ENCODE assay signal across 1 cellular context in the genomic region with DNA sequence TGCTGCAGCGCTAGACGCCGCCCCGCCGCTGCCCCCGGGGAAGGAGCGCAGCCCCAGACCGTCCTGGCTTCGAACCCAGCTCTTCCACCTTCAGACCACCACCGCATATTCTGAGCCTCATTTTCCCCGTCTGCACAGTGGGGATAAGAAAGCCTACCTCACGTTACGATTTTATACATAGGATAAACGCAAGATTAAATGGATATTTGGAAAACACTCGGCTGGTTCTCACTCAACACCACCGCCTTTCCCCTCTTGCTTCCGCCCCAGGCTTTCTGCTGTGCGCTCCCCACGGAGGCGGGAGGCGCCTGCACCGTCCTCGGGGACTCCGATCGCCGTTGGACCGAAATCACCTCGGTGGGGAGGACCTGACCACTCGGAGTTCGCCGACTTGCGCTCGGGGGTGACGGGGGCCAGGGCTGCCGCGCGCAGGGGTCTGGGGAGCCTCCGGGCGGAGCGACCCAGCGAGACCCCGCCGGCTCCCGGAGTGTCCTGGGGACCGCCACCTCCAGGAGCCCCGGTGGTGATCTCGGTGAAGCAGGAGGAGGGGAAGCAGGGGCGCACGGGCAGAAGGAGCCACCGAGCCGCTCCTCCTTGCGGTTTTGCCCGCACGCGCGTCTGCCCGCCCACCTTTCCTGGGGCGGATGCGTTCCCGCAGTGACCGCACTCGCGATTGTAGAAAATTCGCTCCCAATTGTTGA.
TF ChIP-seq lines count a peak whose summit lies in the region.

No MANE protein-coding gene starts in this region.

TF ChIP-seq in GM23338, 12 proteins besides CTCF, POLR2A, EP300 and RAD21 (continued from another document):
- TF ChIP-seq, protein P1, sequence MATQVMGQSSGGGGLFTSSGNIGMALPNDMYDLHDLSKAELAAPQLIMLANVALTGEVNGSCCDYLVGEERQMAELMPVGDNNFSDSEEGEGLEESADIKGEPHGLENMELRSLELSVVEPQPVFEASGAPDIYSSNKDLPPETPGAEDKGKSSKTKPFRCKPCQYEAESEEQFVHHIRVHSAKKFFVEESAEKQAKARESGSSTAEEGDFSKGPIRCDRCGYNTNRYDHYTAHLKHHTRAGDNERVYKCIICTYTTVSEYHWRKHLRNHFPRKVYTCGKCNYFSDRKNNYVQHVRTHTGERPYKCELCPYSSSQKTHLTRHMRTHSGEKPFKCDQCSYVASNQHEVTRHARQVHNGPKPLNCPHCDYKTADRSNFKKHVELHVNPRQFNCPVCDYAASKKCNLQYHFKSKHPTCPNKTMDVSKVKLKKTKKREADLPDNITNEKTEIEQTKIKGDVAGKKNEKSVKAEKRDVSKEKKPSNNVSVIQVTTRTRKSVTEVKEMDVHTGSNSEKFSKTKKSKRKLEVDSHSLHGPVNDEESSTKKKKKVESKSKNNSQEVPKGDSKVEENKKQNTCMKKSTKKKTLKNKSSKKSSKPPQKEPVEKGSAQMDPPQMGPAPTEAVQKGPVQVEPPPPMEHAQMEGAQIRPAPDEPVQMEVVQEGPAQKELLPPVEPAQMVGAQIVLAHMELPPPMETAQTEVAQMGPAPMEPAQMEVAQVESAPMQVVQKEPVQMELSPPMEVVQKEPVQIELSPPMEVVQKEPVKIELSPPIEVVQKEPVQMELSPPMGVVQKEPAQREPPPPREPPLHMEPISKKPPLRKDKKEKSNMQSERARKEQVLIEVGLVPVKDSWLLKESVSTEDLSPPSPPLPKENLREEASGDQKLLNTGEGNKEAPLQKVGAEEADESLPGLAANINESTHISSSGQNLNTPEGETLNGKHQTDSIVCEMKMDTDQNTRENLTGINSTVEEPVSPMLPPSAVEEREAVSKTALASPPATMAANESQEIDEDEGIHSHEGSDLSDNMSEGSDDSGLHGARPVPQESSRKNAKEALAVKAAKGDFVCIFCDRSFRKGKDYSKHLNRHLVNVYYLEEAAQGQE (IDR thresholded peaks at IDR 0.05; ENCODE audit: unreplicated experiment), result no peak
- TF ChIP-seq ZNF331 (CRISPR knock-in tag; IDR thresholded peaks at IDR 0.05; ENCODE audit: low read depth) (no peak), EZH2phosphoT487 (IDR thresholded peaks at IDR 0.05; ENCODE audit: unreplicated experiment) (no peak), NANOG (IDR thresholded peaks at IDR 0.05; ENCODE audit: borderline replicate concordance) (no peak), ZNF114 (CRISPR knock-in tag; IDR thresholded peaks at IDR 0.05) (0 out of 2 replicates have a peak, but pooled peaks have one; percentile 24)
- TF ChIP-seq, protein P2, sequence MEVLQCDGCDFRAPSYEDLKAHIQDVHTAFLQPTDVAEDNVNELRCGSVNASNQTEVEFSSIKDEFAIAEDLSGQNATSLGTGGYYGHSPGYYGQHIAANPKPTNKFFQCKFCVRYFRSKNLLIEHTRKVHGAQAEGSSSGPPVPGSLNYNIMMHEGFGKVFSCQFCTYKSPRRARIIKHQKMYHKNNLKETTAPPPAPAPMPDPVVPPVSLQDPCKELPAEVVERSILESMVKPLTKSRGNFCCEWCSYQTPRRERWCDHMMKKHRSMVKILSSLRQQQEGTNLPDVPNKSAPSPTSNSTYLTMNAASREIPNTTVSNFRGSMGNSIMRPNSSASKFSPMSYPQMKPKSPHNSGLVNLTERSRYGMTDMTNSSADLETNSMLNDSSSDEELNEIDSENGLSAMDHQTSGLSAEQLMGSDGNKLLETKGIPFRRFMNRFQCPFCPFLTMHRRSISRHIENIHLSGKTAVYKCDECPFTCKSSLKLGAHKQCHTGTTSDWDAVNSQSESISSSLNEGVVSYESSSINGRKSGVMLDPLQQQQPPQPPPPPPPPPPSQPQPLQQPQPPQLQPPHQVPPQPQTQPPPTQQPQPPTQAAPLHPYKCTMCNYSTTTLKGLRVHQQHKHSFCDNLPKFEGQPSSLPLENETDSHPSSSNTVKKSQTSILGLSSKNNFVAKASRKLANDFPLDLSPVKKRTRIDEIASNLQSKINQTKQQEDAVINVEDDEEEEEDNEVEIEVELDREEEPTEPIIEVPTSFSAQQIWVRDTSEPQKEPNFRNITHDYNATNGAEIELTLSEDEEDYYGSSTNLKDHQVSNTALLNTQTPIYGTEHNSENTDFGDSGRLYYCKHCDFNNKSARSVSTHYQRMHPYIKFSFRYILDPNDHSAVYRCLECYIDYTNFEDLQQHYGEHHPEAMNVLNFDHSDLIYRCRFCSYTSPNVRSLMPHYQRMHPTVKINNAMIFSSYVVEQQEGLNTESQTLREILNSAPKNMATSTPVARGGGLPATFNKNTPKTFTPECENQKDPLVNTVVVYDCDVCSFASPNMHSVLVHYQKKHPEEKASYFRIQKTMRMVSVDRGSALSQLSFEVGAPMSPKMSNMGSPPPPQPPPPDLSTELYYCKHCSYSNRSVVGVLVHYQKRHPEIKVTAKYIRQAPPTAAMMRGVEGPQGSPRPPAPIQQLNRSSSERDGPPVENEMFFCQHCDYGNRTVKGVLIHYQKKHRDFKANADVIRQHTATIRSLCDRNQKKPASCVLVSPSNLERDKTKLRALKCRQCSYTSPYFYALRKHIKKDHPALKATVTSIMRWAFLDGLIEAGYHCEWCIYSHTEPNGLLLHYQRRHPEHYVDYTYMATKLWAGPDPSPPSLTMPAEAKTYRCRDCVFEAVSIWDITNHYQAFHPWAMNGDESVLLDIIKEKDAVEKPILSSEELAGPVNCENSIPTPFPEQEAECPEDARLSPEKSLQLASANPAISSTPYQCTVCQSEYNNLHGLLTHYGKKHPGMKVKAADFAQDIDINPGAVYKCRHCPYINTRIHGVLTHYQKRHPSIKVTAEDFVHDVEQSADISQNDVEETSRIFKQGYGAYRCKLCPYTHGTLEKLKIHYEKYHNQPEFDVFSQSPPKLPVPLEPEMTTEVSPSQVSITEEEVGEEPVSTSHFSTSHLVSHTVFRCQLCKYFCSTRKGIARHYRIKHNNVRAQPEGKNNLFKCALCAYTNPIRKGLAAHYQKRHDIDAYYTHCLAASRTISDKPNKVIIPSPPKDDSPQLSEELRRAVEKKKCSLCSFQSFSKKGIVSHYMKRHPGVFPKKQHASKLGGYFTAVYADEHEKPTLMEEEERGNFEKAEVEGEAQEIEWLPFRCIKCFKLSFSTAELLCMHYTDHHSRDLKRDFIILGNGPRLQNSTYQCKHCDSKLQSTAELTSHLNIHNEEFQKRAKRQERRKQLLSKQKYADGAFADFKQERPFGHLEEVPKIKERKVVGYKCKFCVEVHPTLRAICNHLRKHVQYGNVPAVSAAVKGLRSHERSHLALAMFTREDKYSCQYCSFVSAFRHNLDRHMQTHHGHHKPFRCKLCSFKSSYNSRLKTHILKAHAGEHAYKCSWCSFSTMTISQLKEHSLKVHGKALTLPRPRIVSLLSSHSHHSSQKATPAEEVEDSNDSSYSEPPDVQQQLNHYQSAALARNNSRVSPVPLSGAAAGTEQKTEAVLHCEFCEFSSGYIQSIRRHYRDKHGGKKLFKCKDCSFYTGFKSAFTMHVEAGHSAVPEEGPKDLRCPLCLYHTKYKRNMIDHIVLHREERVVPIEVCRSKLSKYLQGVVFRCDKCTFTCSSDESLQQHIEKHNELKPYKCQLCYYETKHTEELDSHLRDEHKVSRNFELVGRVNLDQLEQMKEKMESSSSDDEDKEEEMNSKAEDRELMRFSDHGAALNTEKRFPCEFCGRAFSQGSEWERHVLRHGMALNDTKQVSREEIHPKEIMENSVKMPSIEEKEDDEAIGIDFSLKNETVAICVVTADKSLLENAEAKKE (CRISPR knock-in tag; IDR thresholded peaks at IDR 0.05), result no peak
TF ChIP-seq in GM23338: peak in this region for 2.
